In genomic region chr22:45450931-45451651, GRCh38 we compare ENCODE assay signal across 1 cellular context.
TF ChIP-seq lines count a peak whose summit lies in the region.

No MANE protein-coding gene starts in this region.

TF ChIP-seq in HepG2, 621 proteins besides CTCF, POLR2A, EP300 and RAD21:
- TF ChIP-seq CEBPB (IDR thresholded peaks at IDR 0.05; ENCODE audit: borderline replicate concordance, low read depth, low read length), result peak; percentile 17; the same call in 1 of the 2 replicates
- TF ChIP-seq ZBTB2 (CRISPR knock-in tag; IDR thresholded peaks at IDR 0.05; ENCODE audit: low read depth), result no peak
TF ChIP-seq in HepG2: peak in this region for 1.
